1 cellular context compared by ENCODE assay signal in the genomic region with DNA sequence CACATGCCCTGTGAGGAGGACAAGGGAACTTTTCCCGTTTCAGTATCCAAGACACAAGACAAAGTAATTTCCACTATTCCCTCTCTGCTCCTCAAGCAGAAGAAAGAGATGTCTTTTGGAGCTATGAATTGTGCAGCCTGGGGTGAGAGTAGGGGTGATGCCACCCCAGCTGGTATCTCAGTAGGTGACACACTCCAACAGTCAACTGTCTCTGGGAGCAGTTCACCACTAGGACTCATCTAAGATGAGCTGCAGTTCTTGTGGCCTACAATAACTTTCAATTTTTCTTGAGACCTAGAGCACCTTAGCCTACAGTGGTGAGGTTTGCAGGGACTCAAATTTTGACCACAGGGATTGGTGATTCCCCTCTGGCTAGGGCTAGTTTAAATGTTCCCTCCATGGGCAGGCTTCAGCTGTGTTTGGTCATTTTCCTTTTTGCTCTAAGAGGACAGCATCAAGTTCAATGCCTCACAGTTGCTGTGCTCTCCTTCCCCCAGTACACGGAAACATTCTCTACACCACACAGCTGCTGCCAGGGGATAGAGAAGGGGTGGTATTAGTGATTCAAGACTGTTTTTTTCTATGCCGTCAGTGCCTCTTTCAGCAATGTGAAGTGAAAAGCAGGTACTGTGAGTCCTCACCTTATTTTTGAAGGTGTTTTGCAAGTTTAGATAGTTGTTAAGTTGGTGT.
TF ChIP-seq lines count a peak whose summit lies in the region.

No MANE protein-coding gene starts in this region.

TF ChIP-seq in GM23338, 12 proteins besides CTCF, POLR2A, EP300 and RAD21:
- TF ChIP-seq JUNB (IDR thresholded peaks at IDR 0.05; ENCODE audit: unreplicated experiment) (no peak), REST (IDR thresholded peaks at IDR 0.05; ENCODE audit: unreplicated experiment) (no peak), EZH2phosphoT487 (IDR thresholded peaks at IDR 0.05; ENCODE audit: unreplicated experiment) (no peak), ZNF462 (CRISPR knock-in tag; IDR thresholded peaks at IDR 0.05) (no peak), STAT1 (IDR thresholded peaks at IDR 0.05; ENCODE audit: unreplicated experiment) (no peak), ETS1 (IDR thresholded peaks at IDR 0.05) (no peak), EZH2 (IDR thresholded peaks at IDR 0.05; ENCODE audit: low read depth, unreplicated experiment) (no peak), ZNF331 (CRISPR knock-in tag; IDR thresholded peaks at IDR 0.05; ENCODE audit: low read depth) (no peak), NANOG (IDR thresholded peaks at IDR 0.05; ENCODE audit: borderline replicate concordance) (no peak), CREB1 (CRISPR knock-in tag; IDR thresholded peaks at IDR 0.05; ENCODE audit: low read depth) (no peak), POLR2AphosphoS5 (IDR thresholded peaks at IDR 0.05; ENCODE audit: low read depth) (no peak), ZNF114 (CRISPR knock-in tag; IDR thresholded peaks at IDR 0.05) (no peak)
